Comparison of ENCODE assay signal across 13 cellular contexts in the genomic region with DNA sequence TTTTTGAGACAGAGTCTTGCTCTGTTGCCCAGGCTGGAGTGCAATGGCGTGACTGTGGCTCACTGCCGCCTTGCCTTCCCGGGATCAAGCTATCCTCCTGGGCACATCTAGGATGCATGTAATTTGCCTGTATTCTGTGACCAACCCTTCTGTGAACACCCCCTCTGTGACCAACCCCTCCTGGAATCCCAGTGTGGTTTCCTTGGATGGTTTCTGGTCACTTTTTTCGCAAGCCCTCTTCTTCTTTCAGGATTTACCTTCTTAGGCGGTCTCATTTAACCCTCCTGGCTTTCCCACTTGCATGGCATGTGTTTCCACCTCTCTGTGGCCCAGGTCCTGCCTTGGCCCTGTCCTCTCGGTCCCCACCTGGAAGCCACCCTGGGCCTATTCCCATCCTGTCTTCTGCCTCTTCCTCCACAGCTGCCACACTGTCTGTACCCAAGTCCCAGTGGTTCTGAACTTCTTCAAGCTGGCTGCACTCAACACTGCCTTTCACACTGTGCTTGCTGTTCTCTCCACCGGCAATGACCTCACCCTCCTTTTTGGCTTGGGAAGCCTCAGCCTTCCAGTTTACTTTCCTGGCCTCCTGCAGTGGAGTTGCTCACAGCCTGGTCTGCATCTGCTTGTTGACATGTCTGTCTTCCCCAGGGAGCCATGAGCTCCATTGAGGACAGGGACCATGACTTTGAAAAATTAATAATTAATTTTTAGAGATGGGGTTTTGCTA. TPM values are rescaled to one million over a fixed set of nuclear protein-coding genes. Genes with fewer than 3 reads are reported as not detected.
DNase-seq lines count a peak whose midpoint lies in the region; ATAC-seq and TF ChIP-seq lines count a peak whose summit lies in the region.
"Had no signal": no experiment of that assay in that cellular context is flagged by ENCODE, and none has a peak within 500 bp of the region (broad histone marks: within the 10 kb centered on the region; RNA-seq: fewer than 3 reads in every experiment).

No MANE protein-coding gene starts in this region.

- H2AFZ ChIP-seq in MM.1S (ENCODE audit: low read length), result no peak overlapping the region
- H2AFZ ChIP-seq: parathyroid adenoma had no signal

- peaks cover 23% of the 10 kb centered on the region for H3K36me3 Mint-ChIP-seq in nephron progenitor cell (ENCODE audit: low read depth)

- ATAC-seq in foreskin keratinocyte (no peak), HG02870 (IDR thresholded peaks at IDR 0.05; ENCODE audit: unreplicated experiment) (no peak)
- ATAC-seq: K562 had no signal

- no peak overlapping the region for H3K4me2 ChIP-seq in MM.1S (ENCODE audit: low read depth, low read length)

- H3K36me3 ChIP-seq in brain microvascular endothelial cell (replicated peaks) (no peaks in the 10 kb centered on the region), MM.1S (replicated peaks; ENCODE audit: insufficient read depth, low read length) (no peaks in the 10 kb centered on the region)
- H3K36me3 ChIP-seq: esophagus muscularis mucosa had no signal

- no peaks in the 10 kb centered on the region for H3K9me3 ChIP-seq in MM.1S (replicated peaks; ENCODE audit: insufficient read depth, low read length)

- peak overlapping the region; percentile 36 for H3K27ac Mint-ChIP-seq in nephron progenitor cell
- H3K27ac Mint-ChIP-seq: activated naive CD8-positive, alpha-beta T cell treated with anti-CD3 and anti-CD28 coated beads, Interleukin-2, amount 10 ng/mL, durations not matched to agents 7 days and 5 days; type B pancreatic cell had no signal

- no peak overlapping the region for H3K4me3 Mint-ChIP-seq in nephron progenitor cell
- H3K4me3 Mint-ChIP-seq: activated naive CD8-positive, alpha-beta T cell treated with anti-CD3 and anti-CD28 coated beads, Interleukin-2, amount 10 ng/mL, durations not matched to agents 7 days and 5 days; type B pancreatic cell had no signal

- H3K79me2 ChIP-seq in MM.1S (ENCODE audit: low read length), result no peaks in the 10 kb centered on the region
- H3K79me2 ChIP-seq: parathyroid adenoma had no signal

- H3K4me1 Mint-ChIP-seq in nephron progenitor cell, result peaks cover 17% of the 10 kb centered on the region

- no peaks in the 10 kb centered on the region for H3K27me3 ChIP-seq in brain microvascular endothelial cell (replicated peaks)
- H3K27me3 ChIP-seq in foreskin keratinocyte, result no peaks in the 10 kb centered on the region
- no peaks in the 10 kb centered on the region for H3K27me3 ChIP-seq in MM.1S (replicated peaks; ENCODE audit: insufficient read depth, low read length)
- H3K27me3 ChIP-seq: esophagus muscularis mucosa had no signal

- H3K27ac ChIP-seq in brain microvascular endothelial cell (no peak overlapping the region), foreskin keratinocyte (no peak overlapping the region), MM.1S (ENCODE audit: low read length) (no peak overlapping the region)
- H3K27ac ChIP-seq: esophagus muscularis mucosa, parathyroid adenoma had no signal

- DNase-seq in NCI-H1105 treated with DMSO at 0.1 percent for 48 hours (lab: John Stamatoyannopoulos, UW) (peak; percentile 41), NCI-H1105 (lab: John Stamatoyannopoulos, UW) (no peak), NCI-H1930 (lab: John Stamatoyannopoulos, UW) (peak; percentile 57 to 84), brain microvascular endothelial cell (peak; percentile 14), nephron progenitor cell (no peak), foreskin keratinocyte (no peak), MM.1S (no peak)
- DNase-seq: activated naive CD8-positive, alpha-beta T cell treated with anti-CD3 and anti-CD28 coated beads, Interleukin-2, amount 10 ng/mL, durations not matched to agents 7 days and 5 days had no signal

- H4K20me1 ChIP-seq in MM.1S (ENCODE audit: insufficient read depth, low read length), result no peaks in the 10 kb centered on the region

- H3K9me2 ChIP-seq in MM.1S (replicated peaks; ENCODE audit: insufficient read depth, low read length), result no peaks in the 10 kb centered on the region

- in situ Hi-C loops in brain microvascular endothelial cell (cut with HindIII; ENCODE audit: low pct_ligation_motif_present, low sequenced_read_pairs), result no loop called here

- H3K4me1 ChIP-seq in foreskin keratinocyte (no peaks in the 10 kb centered on the region), MM.1S (ENCODE audit: low read length) (no peaks in the 10 kb centered on the region)
- H3K4me1 ChIP-seq: parathyroid adenoma had no signal

- TF ChIP-seq CTCF in brain microvascular endothelial cell (IDR thresholded peaks at IDR 0.05; ENCODE audit: low read depth, low read length, missing control alignments) (no peak), nephron progenitor cell (IDR thresholded peaks at IDR 0.05) (no peak), foreskin keratinocyte (conservative IDR thresholded peaks at IDR 0.05) (no peak), MM.1S (IDR thresholded peaks at IDR 0.05; ENCODE audit: low read length) (no peak)

- H3K27me3 Mint-ChIP-seq in nephron progenitor cell (ENCODE audit: low read depth, poor library complexity), result no peaks in the 10 kb centered on the region
- H3K27me3 Mint-ChIP-seq: activated naive CD8-positive, alpha-beta T cell treated with anti-CD3 and anti-CD28 coated beads, Interleukin-2, amount 10 ng/mL, durations not matched to agents 7 days and 5 days; type B pancreatic cell had no signal

- H3K4me3 ChIP-seq in brain microvascular endothelial cell (ENCODE audit: low read depth, low read length) (no peak overlapping the region), MM.1S (ENCODE audit: low read length) (no peak overlapping the region)
- H3K4me3 ChIP-seq: esophagus muscularis mucosa, K562 had no signal

- no peak overlapping the region for H3K9ac ChIP-seq in MM.1S (ENCODE audit: low read length)
- H3K9ac ChIP-seq: parathyroid adenoma had no signal

- peaks cover 29% of the 10 kb centered on the region for H3K9me3 Mint-ChIP-seq in nephron progenitor cell

- H3F3A ChIP-seq in MM.1S (ENCODE audit: insufficient read depth, low read length), result no peaks in the 10 kb centered on the region

RNA-seq across cellular contexts. Expression of a gene that starts 57.0 kb away (rescaled TPM):
- 0.60 and 1.1 TPM in 2 replicates for total RNA-seq in foreskin keratinocyte
- polyA plus RNA-seq in foreskin keratinocyte, result 0.10 and 0.20 TPM in 2 replicates

Comparison
In these comparisons a context has a peak if more than half of its experiments do, and no peak if none do; other contexts are left out.
1. DNase-seq: peak in NCI-H1105 treated with DMSO at 0.1 percent for 48 hours (single experiment), NCI-H1930 (2 of 2) and brain microvascular endothelial cell (single experiment); none in NCI-H1105 (single experiment), nephron progenitor cell (single experiment), foreskin keratinocyte (0 of 2) and MM.1S (single experiment).